In genomic region chr16:30430428-30430970, GRCh38 we compare ENCODE assay signal across 8 cellular contexts. TPM values are rescaled to one million over a fixed set of nuclear protein-coding genes. Genes with fewer than 3 reads are reported as not detected.
A peak's percentile ranks its signal among the peaks of the same experiment; 100 is the strongest.
DNase-seq lines count a peak whose midpoint lies in the region; ATAC-seq, FAIRE-seq and TF ChIP-seq lines count a peak whose summit lies in the region.

No MANE protein-coding gene starts in this region.

- H2AFZ ChIP-seq in parathyroid adenoma: peak overlapping the region; percentile 79

- H3K4me3 ChIP-seq in A549 (no peak overlapping the region), NT2/D1 (ENCODE audit: insufficient read length, low read depth) (peak overlapping the region; percentile 0), esophagus squamous epithelium (peak overlapping the region in 3 of 4 donors; percentile 76 to 77 (median 77)), parathyroid adenoma (ENCODE audit: low read depth, low read length) (peak overlapping the region; percentile 84)

- DNase-seq in A549 (ENCODE audit: low read depth in 1 of 2, low spot score in 1 of 2): peak in 1 of 2 experiments; percentile 13
- no peak for DNase-seq in NT2/D1 (ENCODE audit: low read depth, low spot score)
- no peak for DNase-seq in esophagus squamous epithelium (lab: John Stamatoyannopoulos, UW)
- DNase-seq in NCI-H1105 (lab: John Stamatoyannopoulos, UW): no peak
- DNase-seq in HTR-8/SVneo (ENCODE audit: insufficient read length, low spot score): no peak
- no peak for DNase-seq in activated CD8-positive, alpha-beta memory T cell treated with anti-CD3 and anti-CD28 coated beads, Interleukin-2, amount 50 U/mL, for 4 hours

- CTCF ChIA-PET in A549 (lab: Yijun Ruan, JAX): interaction anchor here (0.8 to 5.3 kb wide), 49 partner anchors 10 to 339 kb away, joined by 3 to 68 read pairs (median 7); partner anchors contain the start of genes GDPD3, SEPHS2, TBC1D10B and TBX6

- no peak for TF ChIP-seq EP300 in A549 (IDR thresholded peaks at IDR 0.05)

- no peaks in the 10 kb centered on the region for H3K79me2 ChIP-seq in parathyroid adenoma

- H3K9me3 ChIP-seq in A549: no peaks in the 10 kb centered on the region
- H3K9me3 ChIP-seq in NT2/D1 (ENCODE audit: insufficient read depth, low read length): no peaks in the 10 kb centered on the region
- H3K9me3 ChIP-seq in esophagus squamous epithelium: no peaks in the 10 kb centered on the region
- no peaks in the 10 kb centered on the region for H3K9me3 ChIP-seq in parathyroid adenoma (ENCODE audit: control insufficient read depth, low read length)

- 69% methylated on average over 17 of the region's 19 CpGs for WGBS in A549 (ENCODE audit: missing lambda C conversion rate)
- WGBS in esophagus squamous epithelium, 2 donors: 54 to 77% methylated on average over 7 to 17 of the region's 19 CpGs

- H3K36me3 ChIP-seq in NT2/D1 (ENCODE audit: insufficient read depth, insufficient read length, low read length): peaks cover 17% of the 10 kb centered on the region
- H3K36me3 ChIP-seq in esophagus squamous epithelium: peaks cover 0 to 28% (median 5%) of the 10 kb centered on the region in 3 donors
- no peaks in the 10 kb centered on the region for H3K36me3 ChIP-seq in parathyroid adenoma (ENCODE audit: control insufficient read depth, insufficient read depth, low read length)

- H3K27ac ChIP-seq in A549: peak overlapping the region; percentile 35 to 77; a peak in 5 of 6 replicates
- H3K27ac ChIP-seq in esophagus squamous epithelium: peak overlapping the region; percentile 83 to 91 (median 86)
- H3K27ac ChIP-seq in parathyroid adenoma: peak overlapping the region; percentile 38

- FAIRE-seq in A549 (lab: Jason Lieb, UNC): no peak
- no peak for FAIRE-seq in HTR-8/SVneo (lab: Jason Lieb, UNC)

- ATAC-seq in A549 (peak; percentile 46 to 51), GM21360 (IDR thresholded peaks at IDR 0.05; ENCODE audit: unreplicated experiment) (peak; percentile 5)

- intact Hi-C loops in esophagus squamous epithelium (cut with DNase I): loop anchor here (10.0 kb wide), 1 partner anchor 204 kb away; no protein-coding TSS in a partner anchor

- no peak; the same call in none of the 3 replicates for TF ChIP-seq CTCF in A549 (IDR thresholded peaks at IDR 0.05)
- no peak for TF ChIP-seq CTCF in esophagus squamous epithelium (IDR thresholded peaks at IDR 0.05)
- TF ChIP-seq CTCF in parathyroid adenoma (IDR thresholded peaks at IDR 0.05): no peak

- H3K4me2 ChIP-seq in A549: peak overlapping the region; percentile 44
- peak overlapping the region; percentile 94 for H3K4me2 ChIP-seq in parathyroid adenoma (ENCODE audit: low read length)

- POLR2A ChIA-PET in A549 (lab: Yijun Ruan, JAX): interaction anchor here (0.9 to 2.1 kb wide), 14 partner anchors 12 to 220 kb away, joined by 3 to 23 read pairs (median 8); partner anchors contain the start of genes PRR14, SEPHS2, ZNF689 and ZNF747

- no peak; a peak in 1 of 5 replicates for TF ChIP-seq RAD21 in A549 (conservative IDR thresholded peaks at IDR 0.05 in 1 of 2, IDR thresholded peaks at IDR 0.05 in 1 of 2)

- H3K4me1 ChIP-seq in A549 (peaks cover 12% of the 10 kb centered on the region), NT2/D1 (ENCODE audit: insufficient read depth, insufficient read length) (peaks cover 2% of the 10 kb centered on the region), esophagus squamous epithelium (peaks cover 12 to 32% (median 17%) of the 10 kb centered on the region in 3 donors), parathyroid adenoma (no peaks in the 10 kb centered on the region)

- H3K27me3 ChIP-seq in NT2/D1 (ENCODE audit: insufficient read depth, insufficient read length) (no peaks in the 10 kb centered on the region), esophagus squamous epithelium (no peaks in the 10 kb centered on the region), parathyroid adenoma (ENCODE audit: control insufficient read depth, insufficient read depth, low read length) (no peaks in the 10 kb centered on the region)

- H3K9ac ChIP-seq in NT2/D1 (ENCODE audit: insufficient read length, low read depth) (no peak overlapping the region), parathyroid adenoma (no peak overlapping the region)

- TF ChIP-seq POLR2A in A549 (IDR thresholded peaks at IDR 0.05; ENCODE audit: low read length) (no peak), esophagus squamous epithelium (IDR thresholded peaks at IDR 0.05) (no peak)

TF ChIP-seq in A549, 52 proteins besides CTCF, POLR2A, EP300 and RAD21 (continues in another document):
- TF ChIP-seq HOXB5 (CRISPR knock-in tag; IDR thresholded peaks at IDR 0.05) (peak; percentile 71), RNF2 (IDR thresholded peaks at IDR 0.05; ENCODE audit: borderline replicate concordance, low read depth) (no peak), KDM5A (IDR thresholded peaks at IDR 0.05) (no peak), REST (IDR thresholded peaks at IDR 0.05) (no peak), RFX5 (IDR thresholded peaks at IDR 0.05) (no peak), MAX (IDR thresholded peaks at IDR 0.05) (no peak)

RNA-seq across cellular contexts. Expression of gene DCTPP1, which starts 0.7 kb away (rescaled TPM):
- polyA plus RNA-seq in A549 (2011; rRNA removed): 105 and 122 TPM in 2 replicates
- polyA plus RNA-seq in A549 (2012; cell fraction: cytosol; rRNA removed): 179 and 200 TPM in 2 replicates
- polyA plus RNA-seq in A549 (2012; cell fraction: nucleus; rRNA removed): 106 and 110 TPM in 2 replicates
- 114 to 121 TPM (median 120 TPM) in 3 replicates for polyA plus RNA-seq in A549 (2017; fragmentation: RNase III; extraction: RNeasy Plus Mini Kit Qiagen cat#74134 plus additional on column Dnase treatment)
- 36.0 and 47.7 TPM in 2 replicates for polyA minus RNA-seq in A549 (2011; rRNA and poly(A)+ RNA removed)
- total RNA-seq in esophagus squamous epithelium: 10 to 100 TPM in 3 of 4 donors, 1 to 10 TPM in 1; 7.4 to 28.6 (median 22.7) TPM

RNA-seq across cellular contexts. Expression of gene SEPHS2, which starts 15.2 kb away (rescaled TPM):
- polyA plus RNA-seq in A549 (2011; rRNA removed) (61.5 and 72.6 TPM in 2 replicates), A549 (2017; fragmentation: RNase III; extraction: RNeasy Plus Mini Kit Qiagen cat#74134 plus additional on column Dnase treatment) (42.8 to 48.9 TPM (median 47.8 TPM) in 3 replicates)
- 36.4 and 42.6 TPM in 2 replicates for polyA plus RNA-seq in A549 (2012; cell fraction: cytosol; rRNA removed)
- polyA plus RNA-seq in A549 (2012; cell fraction: nucleus; rRNA removed): 16.1 and 18.8 TPM in 2 replicates
- polyA minus RNA-seq in A549 (2011; rRNA and poly(A)+ RNA removed): 32.3 and 37.4 TPM in 2 replicates
- total RNA-seq in esophagus squamous epithelium: 10 to 100 TPM; 17.7 to 23.5 (median 19.7) TPM

RNA-seq across cellular contexts. Expression of gene ZNF771, which starts 23.1 kb away (rescaled TPM):
- polyA plus RNA-seq in A549 (2011; rRNA removed) (5.0 and 5.7 TPM in 2 replicates), A549 (2017; fragmentation: RNase III; extraction: RNeasy Plus Mini Kit Qiagen cat#74134 plus additional on column Dnase treatment) (6.8 to 7.9 TPM (median 7.2 TPM) in 3 replicates)
- polyA plus RNA-seq in A549 (2012; cell fraction: cytosol; rRNA removed): 13.6 and 22.1 TPM in 2 replicates
- 12.7 and 26.3 TPM in 2 replicates for polyA plus RNA-seq in A549 (2012; cell fraction: nucleus; rRNA removed)
- polyA minus RNA-seq in A549 (2011; rRNA and poly(A)+ RNA removed): 2.8 and 3.6 TPM in 2 replicates
- total RNA-seq in esophagus squamous epithelium: 10 to 100 TPM in 1 of 4 donors, 1 to 10 TPM in 3; 3.7 to 15.1 (median 7.0) TPM

RNA-seq across cellular contexts. Expression of gene ZNF48, which starts 35.3 kb away (rescaled TPM):
- 7.0 and 9.3 TPM in 2 replicates for polyA plus RNA-seq in A549 (2011; rRNA removed)
- polyA plus RNA-seq in A549 (2012; cell fraction: cytosol; rRNA removed): 8.1 and 10.4 TPM in 2 replicates
- 12.0 and 13.2 TPM in 2 replicates for polyA plus RNA-seq in A549 (2012; cell fraction: nucleus; rRNA removed)
- 9.1 to 10.4 TPM (median 9.7 TPM) in 3 replicates for polyA plus RNA-seq in A549 (2017; fragmentation: RNase III; extraction: RNeasy Plus Mini Kit Qiagen cat#74134 plus additional on column Dnase treatment)
- polyA minus RNA-seq in A549 (2011; rRNA and poly(A)+ RNA removed): 7.2 and 9.6 TPM in 2 replicates
- 1 to 10 TPM; 2.8 to 5.9 (median 4.5) TPM for total RNA-seq in esophagus squamous epithelium

RNA-seq across cellular contexts. Expression of gene ITGAL, which starts 42.0 kb away (rescaled TPM):
- polyA plus RNA-seq in A549 (2011; rRNA removed) (0.40 and 0.94 TPM in 2 replicates), A549 (2017; fragmentation: RNase III; extraction: RNeasy Plus Mini Kit Qiagen cat#74134 plus additional on column Dnase treatment) (0.08 to 0.51 TPM (median 0.17 TPM) in 3 replicates)
- polyA plus RNA-seq in A549 (2012; cell fraction: cytosol; rRNA removed): 0.39 and 0.42 TPM in 2 replicates
- polyA plus RNA-seq in A549 (2012; cell fraction: nucleus; rRNA removed): 0.31 and 0.95 TPM in 2 replicates
- polyA minus RNA-seq in A549 (2011; rRNA and poly(A)+ RNA removed): 1.3 and 1.4 TPM in 2 replicates
- total RNA-seq in esophagus squamous epithelium: 1 to 10 TPM; 1.3 to 4.4 (median 2.4) TPM
